ENCODE assay signal across 14 cellular contexts in genomic region chr2:232976176-232976575, GRCh38. TPM values are rescaled to one million over a fixed set of nuclear protein-coding genes. Genes with fewer than 3 reads are reported as not detected.
DNase-seq lines count a peak whose midpoint lies in the region; ATAC-seq, FAIRE-seq and TF ChIP-seq lines count a peak whose summit lies in the region.
"Had no signal": no experiment of that assay in that cellular context is flagged by ENCODE, and none has a peak within 500 bp of the region (broad histone marks: within the 10 kb centered on the region; RNA-seq: fewer than 3 reads in every experiment).

No MANE protein-coding gene starts in this region.

- H3K9ac ChIP-seq in BLaER1 treated with 17β-estradiol and CSF1 and Interleukin-3, amounts not matched to agents 10 nM and 100 nM: 0 out of 22 replicates have a peak overlapping the region, but pooled peaks of 1 of the 11 experiments have one; percentile 8

- DNase-seq in bronchial epithelial cell (ENCODE audit: low read depth) (no peak), mesenteric fat pad (ENCODE audit: low spot score) (peak; percentile 49), type B pancreatic cell (ENCODE audit: extremely low spot score, unreplicated experiment) (peak; percentile 24), C1 segment of cervical spinal cord (lab: John Stamatoyannopoulos, UW) (no peak), sciatic nerve (ENCODE audit: low spot score) (no peak)
- DNase-seq: CD4-positive, CD25-positive, alpha-beta regulatory T cell; DMS53; GF-D8; GOT3 had no signal

- no peak overlapping the region for H3K4me3 Mint-ChIP-seq in type B pancreatic cell
- H3K4me3 Mint-ChIP-seq: CD4-positive, CD25-positive, alpha-beta regulatory T cell had no signal

- peaks cover 14 to 49% (median 40%) of the 10 kb centered on the region in 10 experiments; a peak in 19 of 20 replicates for H3K4me1 ChIP-seq in BLaER1 treated with 17β-estradiol and CSF1 and Interleukin-3, amounts not matched to agents 10 nM and 100 nM
- H3K4me1 ChIP-seq: HAP-1 had no signal

- H3K9me3 ChIP-seq in BLaER1 treated with 17β-estradiol and CSF1 and Interleukin-3, amounts not matched to agents 10 nM and 100 nM (replicated peaks in 1 of 11): no peaks in the 10 kb centered on the region
- H3K9me3 ChIP-seq: A549, HAP-1 had no signal

- H3K4me2 ChIP-seq in BLaER1 treated with 17β-estradiol and CSF1 and Interleukin-3, amounts not matched to agents 10 nM and 100 nM: no peak overlapping the region
- H3K4me2 ChIP-seq: A549 had no signal

- peaks cover 6% of the 10 kb centered on the region for H3K4me1 Mint-ChIP-seq in type B pancreatic cell (ENCODE audit: unreplicated experiment)
- H3K4me1 Mint-ChIP-seq: CD4-positive, CD25-positive, alpha-beta regulatory T cell had no signal

- H3K36me3 Mint-ChIP-seq in type B pancreatic cell: no peaks in the 10 kb centered on the region
- H3K36me3 Mint-ChIP-seq: CD4-positive, CD25-positive, alpha-beta regulatory T cell had no signal

- H3K4me3 ChIP-seq in BLaER1 treated with 17β-estradiol and CSF1 and Interleukin-3, amounts not matched to agents 10 nM and 100 nM: no peak overlapping the region
- no peak overlapping the region for H3K4me3 ChIP-seq in bronchial epithelial cell (ENCODE audit: low read depth, low read length)
- H3K4me3 ChIP-seq: A549, HAP-1 had no signal

- H3K27me3 ChIP-seq in BLaER1 treated with 17β-estradiol and CSF1 and Interleukin-3, amounts not matched to agents 10 nM and 100 nM: no peaks in the 10 kb centered on the region
- no peaks in the 10 kb centered on the region for H3K27me3 ChIP-seq in bronchial epithelial cell (ENCODE audit: control insufficient read depth, insufficient read depth, low read length)

- H4K20me1 ChIP-seq in BLaER1 treated with 17β-estradiol and CSF1 and Interleukin-3, amounts not matched to agents 10 nM and 100 nM: no peaks in the 10 kb centered on the region

- ATAC-seq in sciatic nerve: no peak
- ATAC-seq: A549 had no signal

- peak; percentile 52 for FAIRE-seq in bronchial epithelial cell (lab: Jason Lieb, UNC)
- FAIRE-seq: A549, GM19239 had no signal

- peak overlapping the region in 7 of 11 experiments; percentile 82 to 94 (median 88); a peak in 9 of 22 replicates for H3K27ac ChIP-seq in BLaER1 treated with 17β-estradiol and CSF1 and Interleukin-3, amounts not matched to agents 10 nM and 100 nM

- H3K9me3 Mint-ChIP-seq in type B pancreatic cell: no peaks in the 10 kb centered on the region

- H3K36me3 ChIP-seq in BLaER1 treated with 17β-estradiol and CSF1 and Interleukin-3, amounts not matched to agents 10 nM and 100 nM: no peaks in the 10 kb centered on the region
- no peaks in the 10 kb centered on the region for H3K36me3 ChIP-seq in bronchial epithelial cell (ENCODE audit: control insufficient read depth, insufficient read depth, low read length)
- H3K36me3 ChIP-seq: HAP-1 had no signal

- H3K27me3 Mint-ChIP-seq in type B pancreatic cell: no peaks in the 10 kb centered on the region

- intact Hi-C loops in sciatic nerve (cut with DNase I): no loop called here

- no peak overlapping the region for H3K27ac Mint-ChIP-seq in type B pancreatic cell
- H3K27ac Mint-ChIP-seq: CD4-positive, CD25-positive, alpha-beta regulatory T cell had no signal

- TF ChIP-seq CTCF in bronchial epithelial cell (IDR thresholded peaks at IDR 0.05; ENCODE audit: insufficient read depth, low read length, severe bottlenecking): no peak
- TF ChIP-seq CTCF in type B pancreatic cell (conservative IDR thresholded peaks at IDR 0.05): no peak

RNA-seq across cellular contexts. Expression of gene NGEF, which starts 36.9 kb away (rescaled TPM):
- 0.53 and 6.1 TPM in 2 replicates for total RNA-seq in bronchial epithelial cell
- total RNA-seq in mesenteric fat pad: 0.35 TPM
- total RNA-seq in type B pancreatic cell (ENCODE audit: low replicate concordance): 20.7 and 77.3 TPM in 2 replicates
- total RNA-seq in sciatic nerve: 17.5 TPM
- total RNA-seq: CD4-positive, CD25-positive, alpha-beta regulatory T cell had no signal

RNA-seq across cellular contexts. Expression of gene NEU2, which starts 56.3 kb away (rescaled TPM):
- total RNA-seq in bronchial epithelial cell: not detected in 2 replicates
- total RNA-seq in mesenteric fat pad: not detected
- total RNA-seq in type B pancreatic cell (ENCODE audit: low replicate concordance): 0.33 TPM in 1 of 2 replicates, not detected in the other
- not detected for total RNA-seq in sciatic nerve
- total RNA-seq: CD4-positive, CD25-positive, alpha-beta regulatory T cell; HT-29 had no signal

Comparison
In these comparisons a context has a peak if more than half of its experiments do, and no peak if none do; other contexts are left out.
1. DNase-seq: peak in mesenteric fat pad (single experiment) and type B pancreatic cell (single experiment); none in bronchial epithelial cell (single experiment), C1 segment of cervical spinal cord (0 of 14) and sciatic nerve (single experiment).